ENCODE assay signal across 11 cellular contexts in genomic region chrX:154094833-154095232, GRCh38. TPM values are rescaled to one million over a fixed set of nuclear protein-coding genes. Genes with fewer than 3 reads are reported as not detected.
DNase-seq lines count a peak whose midpoint lies in the region; ATAC-seq, FAIRE-seq and TF ChIP-seq lines count a peak whose summit lies in the region.
"Had no signal": no experiment of that assay in that cellular context is flagged by ENCODE, and none has a peak within 500 bp of the region (broad histone marks: within the 10 kb centered on the region; RNA-seq: fewer than 3 reads in every experiment).

No MANE protein-coding gene starts in this region.

- H3K4me2 ChIP-seq in H9 (ENCODE audit: insufficient read depth, insufficient read length, low read length) (peak overlapping the region; percentile 46), SU-DHL-6 (ENCODE audit: low read depth, low read length, poor library complexity, severe bottlenecking) (peak overlapping the region; percentile 90), endothelial cell of umbilical vein (ENCODE audit: insufficient read depth, low read length) (peak overlapping the region; percentile 88)

- H3K27ac ChIP-seq in H9 (ENCODE audit: insufficient read length, low read depth, low read length) (no peak overlapping the region), SU-DHL-6 (ENCODE audit: low read depth, low read length) (no peak overlapping the region), endothelial cell of umbilical vein (ENCODE audit: insufficient read depth, low read depth, low read length) (no peak overlapping the region), psoas muscle (no peak overlapping the region)

- no peak overlapping the region for H2BK20ac ChIP-seq in H9 (ENCODE audit: low read depth, low read length, poor library complexity, severe bottlenecking)

- H4K91ac ChIP-seq in H9 (ENCODE audit: insufficient read length, low read depth, low read length): no peak overlapping the region

- H3K23me2 ChIP-seq in H9 (ENCODE audit: insufficient read length, low read depth, low read length, poor library complexity, severe bottlenecking): peaks cover 11% of the 10 kb centered on the region

- H3K9me3 ChIP-seq in H9 (ENCODE audit: control insufficient read depth, low read depth, low read length) (peaks cover 35% of the 10 kb centered on the region), SU-DHL-6 (ENCODE audit: insufficient read depth, low read length) (no peaks in the 10 kb centered on the region), endothelial cell of umbilical vein (replicated peaks; ENCODE audit: control insufficient read depth, insufficient read depth, low read length) (no peaks in the 10 kb centered on the region), psoas muscle (no peaks in the 10 kb centered on the region)

- H3K79me2 ChIP-seq in H9 (ENCODE audit: insufficient read depth, low read length) (peaks cover 21% of the 10 kb centered on the region), SU-DHL-6 (ENCODE audit: insufficient read depth, low read length) (peaks cover 71% of the 10 kb centered on the region), endothelial cell of umbilical vein (ENCODE audit: control insufficient read depth, insufficient read depth, low read length) (peaks cover 63% of the 10 kb centered on the region)

- no peak overlapping the region for H3K56ac ChIP-seq in H9 (ENCODE audit: insufficient read length, low read depth, low read length)

- no peak overlapping the region for H2BK15ac ChIP-seq in H9 (ENCODE audit: low read depth, low read length)

- H3K9ac ChIP-seq in H9 (ENCODE audit: extremely low read depth, insufficient read length, low read length) (no peak overlapping the region), SU-DHL-6 (ENCODE audit: low read length) (peak overlapping the region; percentile 77), endothelial cell of umbilical vein (replicated peaks; ENCODE audit: extremely low read depth, insufficient read depth, low read length) (no peak overlapping the region)

- H3T11ph ChIP-seq in H9 (ENCODE audit: low read length): no peak overlapping the region

- intact Hi-C loops in endothelial cell of umbilical vein (cut with micrococcal nuclease): no loop called here
- intact Hi-C loops in psoas muscle (cut with DNase I): loop anchor here in 1 of 2 donors (5.0 kb wide), 1 partner anchor 38 kb away; no protein-coding TSS in a partner anchor

- H3K4me3 Mint-ChIP-seq in H9: peak overlapping the region; percentile 46 to 87; a peak in 3 of 5 replicates

- no peak for TF ChIP-seq POLR2A in endothelial cell of umbilical vein (IDR thresholded peaks at IDR 0.05; ENCODE audit: low read depth, low read length)

- H3K9me3 Mint-ChIP-seq in H9: peaks cover 67 to 72% of the 10 kb centered on the region in 2 experiments

- no peak overlapping the region for H2BK5ac ChIP-seq in H9 (ENCODE audit: insufficient read length, low read length)

- no CpG with 5 or more reads among the region's 6 CpGs for WGBS in H9 (ENCODE audit: extremely low coverage, insufficient read length, low lambda C conversion rate)
- WGBS in psoas muscle, 3 donors: 29 to 51% (median 37%) methylated on average over 6 of the region's 6 CpGs

- H3K9me2 ChIP-seq in SU-DHL-6 (replicated peaks; ENCODE audit: insufficient read depth, low read length): no peaks in the 10 kb centered on the region

- no peak overlapping the region for H3K23ac ChIP-seq in H9 (ENCODE audit: insufficient read length, low read depth, low read length)

- H3K4ac ChIP-seq in H9 (ENCODE audit: low read depth, low read length): no peak overlapping the region

- H2BK120ac ChIP-seq in H9 (ENCODE audit: low read depth, low read length, poor library complexity, severe bottlenecking): no peak overlapping the region

- no peak overlapping the region for H2AK5ac ChIP-seq in H9 (ENCODE audit: insufficient read length, low read length)

- H3K9me1 ChIP-seq in endothelial cell of umbilical vein (replicated peaks; ENCODE audit: control insufficient read depth, extremely low read depth, insufficient read depth, low read length): no peaks in the 10 kb centered on the region

- no peak overlapping the region for H2BK12ac ChIP-seq in H9 (ENCODE audit: insufficient read length, low read depth, low read length)

- H3K18ac ChIP-seq in H9 (ENCODE audit: insufficient read length, low read depth, low read length): no peak overlapping the region

- no peak overlapping the region for H4K8ac ChIP-seq in H9 (replicated peaks; ENCODE audit: insufficient read length, low read depth, low read length)

- no peak overlapping the region for H3K14ac ChIP-seq in H9 (ENCODE audit: insufficient read depth, low read length)

- dilution Hi-C loops in endothelial cell of umbilical vein (cut with MboI; ENCODE audit: extremely low pct_ligation_motif_present, low sequenced_read_pairs): no loop called here

- H3K36me3 ChIP-seq in SU-DHL-6 (ENCODE audit: low read length): no peaks in the 10 kb centered on the region
- peaks cover 0 to 2% of the 10 kb centered on the region in 2 experiments for H3K36me3 ChIP-seq in endothelial cell of umbilical vein (ENCODE audit: control insufficient read depth in 2 of 2, extremely low read depth in 1 of 2, insufficient read depth in 2 of 2, low read length in 2 of 2)
- no peaks in the 10 kb centered on the region for H3K36me3 ChIP-seq in psoas muscle (ENCODE audit: insufficient read depth in 1 of 2, low read depth in 1 of 2)

- H3F3A ChIP-seq in SU-DHL-6 (ENCODE audit: insufficient read depth): no peaks in the 10 kb centered on the region

- H4K5ac ChIP-seq in H9 (ENCODE audit: insufficient read length, low read depth, low read length): no peak overlapping the region

- no peak for TF ChIP-seq CTCF in H9 (conservative IDR thresholded peaks at IDR 0.05)
- TF ChIP-seq CTCF in SU-DHL-6 (IDR thresholded peaks at IDR 0.05; ENCODE audit: insufficient read depth, low read length, poor library complexity, severe bottlenecking): no peak
- no peak for TF ChIP-seq CTCF in endothelial cell of umbilical vein (IDR thresholded peaks at IDR 0.05; ENCODE audit: extremely low read depth in 1 of 2, insufficient read depth in 1 of 2, low read depth in 1 of 2, low read length in 2 of 2)
- TF ChIP-seq CTCF in psoas muscle (IDR thresholded peaks at IDR 0.05): no peak
- TF ChIP-seq CTCF in foreskin fibroblast (IDR thresholded peaks at IDR 0.05; ENCODE audit: low read depth, low read length): no peak

- FAIRE-seq in endothelial cell of umbilical vein (lab: Jason Lieb, UNC): no peak

- H3K27me3 ChIP-seq in H9 (ENCODE audit: insufficient read depth, low read length): no peaks in the 10 kb centered on the region
- H3K27me3 ChIP-seq in SU-DHL-6 (ENCODE audit: low read length): no peaks in the 10 kb centered on the region
- peaks cover 0 to 3% of the 10 kb centered on the region in 2 experiments for H3K27me3 ChIP-seq in endothelial cell of umbilical vein (ENCODE audit: control insufficient read depth in 2 of 2, insufficient read depth in 2 of 2, low read length in 2 of 2)
- peaks cover 0 to 13% (median 0%) of the 10 kb centered on the region in 3 donors for H3K27me3 ChIP-seq in psoas muscle (ENCODE audit: insufficient read depth in 3 of 3, low read length in 2 of 3)

- peaks cover 55 to 56% of the 10 kb centered on the region in 2 experiments for H3K4me1 Mint-ChIP-seq in H9

- no peak overlapping the region for H3K27ac Mint-ChIP-seq in H9

- POLR2A ChIA-PET in endothelial cell of umbilical vein (lab: Charles Lee): no interaction called here

- DNase-seq in H9: no peak
- DNase-seq in endothelial cell of umbilical vein (ENCODE audit: low read depth, low spot score): no peak
- no peak for DNase-seq in psoas muscle
- DNase-seq in foreskin fibroblast: no peak
- no peak for DNase-seq in NCI-H1694 treated with DMSO at 0.1 percent for 48 hours (lab: John Stamatoyannopoulos, UW)
- no peak for DNase-seq in AML-193 (lab: John Stamatoyannopoulos, UW)
- DNase-seq: dermis blood vessel endothelial cell, NCI-H1092 treated with DMSO at 0.1 percent for 48 hours, substantia nigra had no signal

- H3K4me3 ChIP-seq in SU-DHL-6 (ENCODE audit: insufficient read depth, low read length, poor library complexity, severe bottlenecking) (peak overlapping the region; percentile 10), endothelial cell of umbilical vein (replicated peaks in 1 of 3; ENCODE audit: insufficient read depth in 1 of 3, low read depth in 1 of 3, low read length in 3 of 3) (no peak overlapping the region), psoas muscle (peak overlapping the region; percentile 74), foreskin fibroblast (ENCODE audit: low read depth in 1 of 2, low read length in 2 of 2) (peak overlapping the region in 1 of 2 donors; percentile 82)

- no peaks in the 10 kb centered on the region for H4K20me1 ChIP-seq in H9 (ENCODE audit: control insufficient read depth, insufficient read depth, insufficient read length)
- H4K20me1 ChIP-seq in SU-DHL-6 (ENCODE audit: low read depth, low read length): 0 out of 2 replicates have a peak, but pooled peaks cover 10% of the 10 kb centered on the region
- H4K20me1 ChIP-seq in endothelial cell of umbilical vein (replicated peaks; ENCODE audit: control insufficient read depth, extremely low read depth, insufficient read depth, low read length): peaks cover 5% of the 10 kb centered on the region

- no peaks in the 10 kb centered on the region for H3K27me3 Mint-ChIP-seq in H9 (ENCODE audit: low read depth)

- H2AFZ ChIP-seq in H9 (ENCODE audit: low read length): no peak overlapping the region
- H2AFZ ChIP-seq in SU-DHL-6 (ENCODE audit: low read depth, low read length, severe bottlenecking): no peak overlapping the region
- H2AFZ ChIP-seq in endothelial cell of umbilical vein (ENCODE audit: low read depth, low read length): no peak overlapping the region

- no TSS peak for BruUV-seq in endothelial cell of umbilical vein (replicated peaks; lab: Mats Ljungman, UMichigan)

- ATAC-seq in psoas muscle (no peak), HG02571 (IDR thresholded peaks at IDR 0.05; ENCODE audit: unreplicated experiment) (no peak)

- H3K36me3 Mint-ChIP-seq in H9 (ENCODE audit: insufficient read depth in 1 of 3, low read depth in 3 of 3): peaks cover 4 to 14% (median 12%) of the 10 kb centered on the region in 3 experiments

- H3K4me1 ChIP-seq in H9 (ENCODE audit: insufficient read depth, low read length) (no peaks in the 10 kb centered on the region; the same call in 1 of the 2 replicates), endothelial cell of umbilical vein (ENCODE audit: control insufficient read depth, extremely low read depth, insufficient read depth, low read length) (peaks cover 24% of the 10 kb centered on the region), psoas muscle (peaks cover 14% of the 10 kb centered on the region)

- CTCF ChIA-PET in endothelial cell of umbilical vein (lab: Charles Lee): interaction anchor here (1.2 to 1.4 kb wide), 2 partner anchors 11 to 44 kb away, joined by 3 read pairs; no protein-coding TSS in a partner anchor

- no peaks in the 10 kb centered on the region for H3K79me1 ChIP-seq in H9 (ENCODE audit: insufficient read depth, low read depth, low read length, poor library complexity, severe bottlenecking)

RNA-seq across cellular contexts. Expression of gene MECP2, which starts 2.7 kb away (rescaled TPM):
- total RNA-seq in H9 (2021) (30.4 and 32.2 TPM in 2 replicates), endothelial cell of umbilical vein (40.9 and 45.3 TPM in 2 replicates), psoas muscle (10 to 100 TPM; 27.6 to 46.9 (median 33.9) TPM)
- polyA plus RNA-seq in endothelial cell of umbilical vein (7.7 and 9.0 TPM in 2 replicates), psoas muscle (10 to 100 TPM; 33.5 to 54.4 (median 35.5) TPM)
- 10.3 and 13.8 TPM in 2 replicates for polyA plus RNA-seq in endothelial cell of umbilical vein (2011; cell fraction: cytosol; rRNA removed)
- polyA plus RNA-seq in endothelial cell of umbilical vein (2011; cell fraction: nucleus; rRNA removed): 33.1 and 33.9 TPM in 2 replicates
- polyA plus RNA-seq in endothelial cell of umbilical vein (2012): 13.8 and 16.5 TPM in 2 replicates
- polyA minus RNA-seq in endothelial cell of umbilical vein: 45.2 and 54.7 TPM in 2 replicates
- 13.2 TPM for polyA minus RNA-seq in endothelial cell of umbilical vein (2011; cell fraction: cytosol; rRNA and poly(A)+ RNA removed)
- 59.0 and 74.8 TPM in 2 replicates for polyA minus RNA-seq in endothelial cell of umbilical vein (2011; cell fraction: nucleus; rRNA and poly(A)+ RNA removed)

RNA-seq across cellular contexts. Expression of gene OPN1LW, which starts 49.2 kb away (rescaled TPM):
- total RNA-seq in H9 (2021): not detected in 2 replicates
- not detected in 2 replicates for total RNA-seq in endothelial cell of umbilical vein
- polyA plus RNA-seq in endothelial cell of umbilical vein: not detected in 2 replicates
- not detected in 2 replicates for polyA plus RNA-seq in endothelial cell of umbilical vein (2011; cell fraction: cytosol; rRNA removed)
- not detected in 2 replicates for polyA plus RNA-seq in endothelial cell of umbilical vein (2011; cell fraction: nucleus; rRNA removed)
- not detected in 2 replicates for polyA plus RNA-seq in endothelial cell of umbilical vein (2012)
- not detected in 2 replicates for polyA minus RNA-seq in endothelial cell of umbilical vein
- polyA minus RNA-seq in endothelial cell of umbilical vein (2011; cell fraction: cytosol; rRNA and poly(A)+ RNA removed): not detected
- polyA minus RNA-seq in endothelial cell of umbilical vein (2011; cell fraction: nucleus; rRNA and poly(A)+ RNA removed): not detected in 2 replicates
- total RNA-seq in psoas muscle: not detected
- under 1 TPM in 1 of 3 donors, not detected in 2; 0.13 TPM for polyA plus RNA-seq in psoas muscle
- total RNA-seq: dermis blood vessel endothelial cell had no signal

Comparison
In these comparisons a context has a peak if more than half of its experiments do, and no peak if none do; other contexts are left out.
1. H3K4me3 ChIP-seq: peak in SU-DHL-6 (single experiment) and psoas muscle (single experiment); none in endothelial cell of umbilical vein (0 of 3).
2. Peak in every context shown above with its lines, with median percentiles within 50 percentile points of each other: H3K4me2 ChIP-seq.